ENCODE assay signal across 8 cellular contexts in the genomic region with DNA sequence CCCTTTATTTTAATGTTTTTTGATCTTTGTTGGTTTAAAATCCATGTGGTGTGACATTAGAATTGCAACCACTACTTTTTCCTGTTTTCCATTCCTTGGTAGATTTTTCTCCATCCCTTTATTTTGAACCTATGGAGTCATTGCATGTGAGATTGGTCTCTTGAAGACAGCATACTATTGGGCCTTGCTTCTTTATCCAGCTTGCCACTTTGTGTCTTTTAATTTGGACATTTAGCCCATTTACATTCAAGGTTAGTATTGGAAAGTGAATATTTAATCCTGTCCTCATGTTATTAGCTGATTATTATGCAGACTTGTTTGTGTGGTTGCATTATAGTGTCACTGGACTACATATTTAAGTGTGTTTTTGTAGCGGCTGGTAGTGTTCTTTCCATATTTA.
"Had no signal": no experiment of that assay in that cellular context is flagged by ENCODE, and none has a peak within 500 bp of the region (broad histone marks: within the 10 kb centered on the region; RNA-seq: fewer than 3 reads in every experiment).

No MANE protein-coding gene starts in this region.

- H3K4me3 ChIP-seq: GM23248, GM23338, HAP-1 had no signal

- H3K9me3 ChIP-seq: HAP-1 had no signal

- DNase-seq: GM23248, GOT3, H7, H9, HCEC 1CT, HFFc6 had no signal

- H3K4me1 ChIP-seq: HAP-1 had no signal

- H3K36me3 ChIP-seq: HAP-1 had no signal

- H3K27ac ChIP-seq: GM23248 had no signal
